Comparison of ENCODE assay signal across 8 cellular contexts in the genomic region with DNA sequence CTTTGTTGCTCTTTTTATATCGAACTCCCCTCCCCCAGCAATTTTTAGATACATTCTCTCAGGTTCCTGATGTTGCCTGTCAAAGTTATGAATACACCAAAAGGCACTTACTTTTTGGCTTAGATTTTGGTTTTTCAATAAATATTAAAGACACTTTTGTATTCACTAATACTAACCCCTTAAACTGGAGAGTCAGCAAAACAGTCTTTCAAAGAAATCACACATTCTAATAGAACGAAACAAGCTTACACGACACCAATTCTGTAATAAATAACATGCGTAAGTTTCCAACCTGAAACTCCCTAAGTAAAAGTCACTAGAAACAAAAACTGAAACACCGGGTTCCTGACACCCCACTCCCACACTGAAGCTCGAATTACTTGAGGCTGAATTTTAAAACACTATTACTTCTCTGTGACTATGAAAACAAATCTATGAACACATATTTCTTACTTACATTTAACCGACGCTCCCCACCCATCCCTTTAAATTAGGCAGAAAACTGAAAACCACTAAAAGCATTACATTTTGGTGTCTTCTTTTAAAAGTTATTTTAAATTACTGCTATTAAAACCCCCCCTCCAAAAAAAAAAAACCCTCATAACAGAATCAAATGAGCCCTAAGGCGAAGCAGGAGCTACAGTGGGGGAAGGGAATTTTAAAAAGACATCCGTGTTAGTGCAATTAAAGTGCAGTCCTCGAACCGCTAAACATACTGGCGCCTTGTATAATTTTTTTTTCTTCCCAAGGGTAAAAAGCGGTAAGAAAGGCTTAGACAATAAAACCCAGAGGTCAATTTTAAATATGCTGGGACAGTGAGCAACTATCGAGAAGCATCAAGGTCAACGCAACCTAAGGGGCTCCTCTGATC. TPM values are rescaled to one million over a fixed set of nuclear protein-coding genes. Genes with fewer than 3 reads are reported as not detected.
A peak's percentile ranks its signal among the peaks of the same experiment; 100 is the strongest.
DNase-seq lines count a peak whose midpoint lies in the region; ATAC-seq and TF ChIP-seq lines count a peak whose summit lies in the region.

No MANE protein-coding gene starts in this region.

- peak overlapping the region; percentile 97 for H3K27ac Mint-ChIP-seq in GM23338

- no peak overlapping the region for H4K5ac ChIP-seq in mesendoderm (ENCODE audit: low read length)

- peaks cover 3% of the 10 kb centered on the region; the same call in 2 of the 3 replicates for H3K36me3 Mint-ChIP-seq in GM23338 (ENCODE audit: low read depth)

- H3K4ac ChIP-seq in mesendoderm (ENCODE audit: low read depth, low read length), result no peak overlapping the region

- H3K4me3 Mint-ChIP-seq in GM23338, result peak overlapping the region; percentile 91

- H2BK5ac ChIP-seq in mesendoderm (ENCODE audit: low read length), result no peak overlapping the region

- peaks cover 16% of the 10 kb centered on the region for H3K4me1 Mint-ChIP-seq in GM23338

- DNase-seq in ELR (ENCODE audit: low read depth) (peak; percentile 37), GM23338 (ENCODE audit: low spot score) (no peak), RWPE2 (ENCODE audit: low spot score) (no peak), coronary artery (ENCODE audit: low spot score) (no peak), mesendoderm (no peak), thoracic aorta (ENCODE audit: low spot score) (no peak), NCI-H1694 treated with DMSO at 0.1 percent for 48 hours (lab: John Stamatoyannopoulos, UW) (no peak), AG08396 (ENCODE audit: low spot score) (no peak)

- H3K79me2 ChIP-seq in GM23338 (replicated peaks; ENCODE audit: insufficient read depth), result peaks cover 43% of the 10 kb centered on the region
- peaks cover 13% of the 10 kb centered on the region for H3K79me2 ChIP-seq in mesendoderm (ENCODE audit: control insufficient read depth, insufficient read depth, low read length)

- peak overlapping the region; percentile 64 for H2AFZ ChIP-seq in GM23338

- ATAC-seq in GM23338, result no peak
- ATAC-seq in RWPE2 (ENCODE audit: low read depth), result 0 out of 3 replicates have a peak, but pooled peaks have one; percentile 0
- ATAC-seq in thoracic aorta (ENCODE audit: insufficient number of reproducible peaks, low FRiP score, low read depth), result no peak

- H3F3A ChIP-seq in GM23338 (replicated peaks; ENCODE audit: low read depth), result peaks cover 6% of the 10 kb centered on the region

- WGBS in mesendoderm (ENCODE audit: extremely low coverage, insufficient coverage, low lambda C conversion rate), result no CpG with 5 or more reads among the region's 16 CpGs

- H3K9ac ChIP-seq in mesendoderm (ENCODE audit: low read length), result peak overlapping the region; percentile 69

- no peaks in the 10 kb centered on the region for H3K9me3 Mint-ChIP-seq in GM23338

- no peaks in the 10 kb centered on the region for H3K27me3 Mint-ChIP-seq in GM23338 (ENCODE audit: insufficient read depth, low read depth, poor library complexity)

- H3K4me1 ChIP-seq in GM23338 (ENCODE audit: insufficient read depth) (peaks cover 7% of the 10 kb centered on the region), RWPE2 (ENCODE audit: insufficient read depth, poor library complexity, severe bottlenecking) (peaks cover 13% of the 10 kb centered on the region), mesendoderm (ENCODE audit: control insufficient read depth, low read depth, low read length) (no peaks in the 10 kb centered on the region), thoracic aorta (ENCODE audit: control insufficient read depth in 1 of 2, low read depth in 2 of 2) (peaks cover 27 to 55% of the 10 kb centered on the region in 2 donors)

- no peak overlapping the region for H2BK120ac ChIP-seq in mesendoderm (ENCODE audit: low read depth, low read length)

- H3K4me3 ChIP-seq in GM23338, result peak overlapping the region; percentile 65
- H3K4me3 ChIP-seq in RWPE2 (ENCODE audit: severe bottlenecking), result peak overlapping the region; percentile 78
- H3K4me3 ChIP-seq in coronary artery, result peak overlapping the region; percentile 98
- H3K4me3 ChIP-seq in mesendoderm (ENCODE audit: low read length), result peak overlapping the region; percentile 75
- peak overlapping the region; percentile 95 for H3K4me3 ChIP-seq in thoracic aorta

- peak overlapping the region; percentile 78 for H3K18ac ChIP-seq in mesendoderm (ENCODE audit: low read length)

- no peaks in the 10 kb centered on the region for H4K20me1 ChIP-seq in GM23338 (replicated peaks; ENCODE audit: insufficient read depth)

- H3K56ac ChIP-seq in mesendoderm (ENCODE audit: low read length), result peak overlapping the region; percentile 84

- H3K79me1 ChIP-seq in mesendoderm (ENCODE audit: low read length), result peaks cover 2% of the 10 kb centered on the region

- peak overlapping the region; percentile 73 for H3K4me2 ChIP-seq in GM23338
- peak overlapping the region; percentile 37 for H3K4me2 ChIP-seq in mesendoderm (ENCODE audit: low read length)

- no peak overlapping the region for H2AK5ac ChIP-seq in mesendoderm (ENCODE audit: low read length)

- no peak overlapping the region for H3K23ac ChIP-seq in mesendoderm (ENCODE audit: low read length)

- H4K8ac ChIP-seq in mesendoderm (ENCODE audit: low read depth, low read length), result no peak overlapping the region

- no peaks in the 10 kb centered on the region for H3K27me3 ChIP-seq in GM23338 (ENCODE audit: insufficient read depth)
- H3K27me3 ChIP-seq in RWPE2 (ENCODE audit: insufficient read depth, poor library complexity, severe bottlenecking), result no peaks in the 10 kb centered on the region
- H3K27me3 ChIP-seq in mesendoderm (ENCODE audit: insufficient read depth, low read length, poor library complexity), result no peaks in the 10 kb centered on the region
- H3K27me3 ChIP-seq in thoracic aorta (replicated peaks; ENCODE audit: insufficient read depth), result no peaks in the 10 kb centered on the region

- TF ChIP-seq CTCF in GM23338 (conservative IDR thresholded peaks at IDR 0.05; ENCODE audit: low read depth in 2 of 2) (no peak), RWPE2 (IDR thresholded peaks at IDR 0.05; ENCODE audit: poor library complexity, severe bottlenecking) (no peak), coronary artery (IDR thresholded peaks at IDR 0.05) (no peak), thoracic aorta (IDR thresholded peaks at IDR 0.05) (no peak)

- H2BK15ac ChIP-seq in mesendoderm (replicated peaks; ENCODE audit: low read depth), result no peak overlapping the region

- H3K36me3 ChIP-seq in GM23338 (ENCODE audit: insufficient read depth) (no peaks in the 10 kb centered on the region), RWPE2 (ENCODE audit: low read depth) (no peaks in the 10 kb centered on the region), mesendoderm (ENCODE audit: control insufficient read depth, insufficient read depth, low read length) (no peaks in the 10 kb centered on the region), thoracic aorta (no peaks in the 10 kb centered on the region)

- H3K27ac ChIP-seq in GM23338 (ENCODE audit: low read depth) (peak overlapping the region; percentile 56), RWPE2 (ENCODE audit: poor library complexity, severe bottlenecking) (peak overlapping the region; percentile 69), coronary artery (peak overlapping the region; percentile 84 to 99), mesendoderm (ENCODE audit: low read depth, low read length) (peak overlapping the region; percentile 48), thoracic aorta (peak overlapping the region; percentile 88 to 95)

- H3K9me2 ChIP-seq in GM23338 (ENCODE audit: insufficient read depth), result no peaks in the 10 kb centered on the region

- no peaks in the 10 kb centered on the region for H3K9me3 ChIP-seq in RWPE2 (ENCODE audit: severe bottlenecking)
- no peaks in the 10 kb centered on the region for H3K9me3 ChIP-seq in thoracic aorta

TF ChIP-seq in GM23338, 12 proteins besides CTCF, POLR2A, EP300 and RAD21 (continues in another document):
- no peak for TF ChIP-seq JUNB (IDR thresholded peaks at IDR 0.05; ENCODE audit: unreplicated experiment)
- no peak for TF ChIP-seq CREB1 (CRISPR knock-in tag; IDR thresholded peaks at IDR 0.05; ENCODE audit: low read depth)
- TF ChIP-seq EZH2phosphoT487 (IDR thresholded peaks at IDR 0.05; ENCODE audit: unreplicated experiment), result no peak

RNA-seq across cellular contexts. Expression of gene SPPL2A, which starts 0.9 kb away (rescaled TPM):
- total RNA-seq in GM23338 (2014; rRNA removed; shearing (Covaris generic)), result 24.1 and 33.0 TPM in 2 replicates
- polyA plus RNA-seq in GM23338 (2016; fragmentation: Nextera tagmentation; extraction: Ambion mirVana), result 10.9 and 14.0 TPM in 2 replicates
- 29.6 TPM for polyA plus RNA-seq in mesendoderm (2013, experiment 1 of 2)
- polyA plus RNA-seq in mesendoderm (2013, experiment 2 of 2), result 28.2 TPM
- 100 to 1,000 TPM; 281 to 500 TPM for total RNA-seq in thoracic aorta
